1 cellular context compared by ENCODE assay signal in genomic region chr13:51803422-51804294, GRCh38.
TF ChIP-seq lines count a peak whose summit lies in the region.

A gene with protein sequence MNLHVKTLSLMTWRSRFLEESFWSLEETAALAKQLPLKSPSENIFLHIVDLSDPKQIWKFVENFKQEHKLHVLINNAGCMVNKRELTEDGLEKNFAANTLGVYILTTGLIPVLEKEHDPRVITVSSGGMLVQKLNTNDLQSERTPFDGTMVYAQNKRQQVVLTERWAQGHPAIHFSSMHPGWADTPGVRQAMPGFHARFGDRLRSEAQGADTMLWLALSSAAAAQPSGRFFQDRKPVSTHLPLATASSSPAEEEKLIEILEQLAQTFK (minus strand): TSS chr13:51804163. CDS start chr13:51799659, 4,504 bp downstream.

TF ChIP-seq in HepG2, 621 proteins besides CTCF, POLR2A, EP300 and RAD21 (continued from another document):
- TF ChIP-seq ZXDC (CRISPR knock-in tag; IDR thresholded peaks at IDR 0.05) (no peak), ZNF549 (CRISPR knock-in tag; IDR thresholded peaks at IDR 0.05) (no peak), AHR (CRISPR knock-in tag; IDR thresholded peaks at IDR 0.05) (no peak), ATF5 (CRISPR knock-in tag; IDR thresholded peaks at IDR 0.05; ENCODE audit: low read depth) (no peak), BRCA1 (CRISPR knock-in tag; IDR thresholded peaks at IDR 0.05) (no peak), MTF1 (CRISPR knock-in tag; IDR thresholded peaks at IDR 0.05) (no peak), SMYD3 (CRISPR knock-in tag; IDR thresholded peaks at IDR 0.05) (no peak), ZNF101 (CRISPR knock-in tag; IDR thresholded peaks at IDR 0.05; ENCODE audit: borderline replicate concordance, low read depth) (no peak)
TF ChIP-seq in HepG2: peak in this region for 223.
